8 cellular contexts compared by ENCODE assay signal in the genomic region with DNA sequence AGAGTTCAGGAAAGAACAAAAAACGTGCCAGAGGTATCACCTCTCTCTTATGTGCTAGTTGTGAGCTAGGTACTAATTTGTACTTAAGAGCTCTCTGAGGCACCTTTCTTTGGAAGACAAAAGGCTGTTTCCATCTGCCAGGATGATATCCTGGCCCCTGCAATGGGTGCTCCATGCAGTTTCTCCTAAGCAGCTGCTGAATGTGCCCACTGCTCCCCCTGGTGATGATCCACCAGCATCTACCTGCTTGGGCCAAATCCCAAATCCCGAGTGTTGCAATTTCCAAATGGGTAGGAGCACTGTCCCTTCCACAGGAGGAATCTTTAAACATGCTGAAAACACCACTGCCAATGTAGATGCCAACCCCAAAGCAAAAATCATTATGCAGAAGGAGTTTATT.
DNase-seq lines count a peak whose midpoint lies in the region; ATAC-seq, FAIRE-seq and TF ChIP-seq lines count a peak whose summit lies in the region.

No MANE protein-coding gene starts in this region.

- ATAC-seq in HepG2 (peak; percentile 88), HG03175 (IDR thresholded peaks at IDR 0.05; ENCODE audit: unreplicated experiment) (no peak), gastrocnemius medialis (no peak)

- H3K36me3 ChIP-seq in HepG2 (replicated peaks in 1 of 2; ENCODE audit: control insufficient read depth in 1 of 2, insufficient read depth in 2 of 2, low read length in 2 of 2) (no peaks in the 10 kb centered on the region), gastrocnemius medialis (no peaks in the 10 kb centered on the region)

- H4K20me1 ChIP-seq in HepG2 (ENCODE audit: insufficient read depth, low read length) = no peaks in the 10 kb centered on the region

- H3K27ac ChIP-seq in HepG2 (ENCODE audit: extremely low read length, insufficient read depth, low read length) (no peak overlapping the region), gastrocnemius medialis (no peak overlapping the region)

- TF ChIP-seq CTCF in astrocyte of the spinal cord (IDR thresholded peaks at IDR 0.05; ENCODE audit: low read depth, low read length) (peak; percentile 22), HepG2 (CRISPR knock-in tag; IDR thresholded peaks at IDR 0.05) (peak; percentile 73), gastrocnemius medialis (IDR thresholded peaks at IDR 0.05 in 4 of 5, conservative IDR thresholded peaks at IDR 0.05 in 1 of 5) (no peak)

- H3K79me2 ChIP-seq in HepG2 (ENCODE audit: insufficient read depth, low read length) = no peaks in the 10 kb centered on the region

- BruUV-seq in HepG2 (replicated peaks; lab: Mats Ljungman, UMichigan) = no TSS peak

- no peak for TF ChIP-seq EP300 in HepG2 (IDR thresholded peaks at IDR 0.05; ENCODE audit: low read depth in 2 of 2, low read length in 2 of 2)
- no peak for TF ChIP-seq EP300 in HepG2 (CRISPR knock-in tag; IDR thresholded peaks at IDR 0.05; ENCODE audit: borderline replicate concordance)

- TF ChIP-seq POLR2A in HepG2 (IDR thresholded peaks at IDR 0.05; ENCODE audit: insufficient read depth in 1 of 2, low read depth in 2 of 2, low read length in 2 of 2) (no peak), gastrocnemius medialis (IDR thresholded peaks at IDR 0.05) (no peak)

- no peaks in the 10 kb centered on the region for H3K4me1 ChIP-seq in HepG2 (ENCODE audit: insufficient read depth, low read length)
- H3K4me1 ChIP-seq in gastrocnemius medialis = no peaks in the 10 kb centered on the region

- peak; percentile 18 for DNase-seq in EH (ENCODE audit: low read depth)
- peak; percentile 78 for DNase-seq in NCI-H1092 treated with DMSO at 0.1 percent for 48 hours (lab: John Stamatoyannopoulos, UW)
- DNase-seq in astrocyte of the spinal cord (ENCODE audit: low read depth, low spot score) = no peak
- DNase-seq in HepG2 (ENCODE audit: low spot score) = peak; percentile 39
- no peak for DNase-seq in HPDE6-E6E7 (ENCODE audit: extremely low spot score)
- no peak for DNase-seq in cortex of kidney (lab: John Stamatoyannopoulos, UW)
- DNase-seq in gastrocnemius medialis = no peak

- FAIRE-seq in HepG2 (lab: Jason Lieb, UNC) = peak; percentile 39

- CTCF ChIA-PET in HepG2 (lab: Yijun Ruan, JAX; ENCODE audit: low intra/inter-chr PET ratio, low total read pairs) = interaction anchor here (1.5 kb wide), 1 partner anchor 88 kb away, joined by 35 read pairs; no protein-coding TSS in a partner anchor

- H3K4me3 ChIP-seq in astrocyte of the spinal cord (ENCODE audit: low read depth, low read length) (no peak overlapping the region), HepG2 (replicated peaks in 1 of 3; ENCODE audit: insufficient read depth in 1 of 3, low read depth in 2 of 3, low read length in 3 of 3) (no peak overlapping the region), gastrocnemius medialis (no peak overlapping the region)

- POLR2A ChIA-PET in HepG2 (lab: Yijun Ruan, JAX) = no interaction called here

- H3K4me2 ChIP-seq in HepG2 (ENCODE audit: low read depth, low read length) = no peak overlapping the region

- peak; percentile 38; the same call in 1 of the 2 replicates for TF ChIP-seq RAD21 in HepG2 (CRISPR knock-in tag; IDR thresholded peaks at IDR 0.05)

- H3K27me3 ChIP-seq in HepG2 (ENCODE audit: control insufficient read depth in 1 of 2, insufficient read depth in 2 of 2, low read length in 2 of 2) (peaks cover 0 to 8% of the 10 kb centered on the region in 2 experiments; a peak in 1 of 5 replicates), gastrocnemius medialis (peaks cover 0 to 3% (median 0%) of the 10 kb centered on the region in 3 donors)

- H2AFZ ChIP-seq in HepG2 (ENCODE audit: low read length) = no peak overlapping the region

- intact Hi-C loops in HepG2 (cut with micrococcal nuclease; ENCODE audit: unreplicated experiment) = loop anchor here (1.0 kb wide), 1 partner anchor 89 kb away; no protein-coding TSS in a partner anchor
- intact Hi-C loops in gastrocnemius medialis (cut with DNase I; ENCODE audit: low total_unique reads) = no loop called here

- 0% methylated on average over 2 of the region's 2 CpGs for WGBS in HepG2 (ENCODE audit: low lambda C conversion rate)

- in situ Hi-C loops in astrocyte of the spinal cord (cut with HindIII; ENCODE audit: low sequenced_read_pairs) = no loop called here
- in situ Hi-C loops in HepG2 (cut with HindIII; ENCODE audit: extremely low pct_ligation_motif_present, low pct_unique_long_range_greater_than_20kb) = loop anchor here (5.0 kb wide), 1 partner anchor 90 kb away; no protein-coding TSS in a partner anchor
- in situ Hi-C loops in gastrocnemius medialis (cut with MboI; ENCODE audit: low sequenced_read_pairs in 4 of 4) = no loop called here

- no peaks in the 10 kb centered on the region for H3K9me3 ChIP-seq in HepG2 (ENCODE audit: low read length)
- no peaks in the 10 kb centered on the region for H3K9me3 ChIP-seq in gastrocnemius medialis

- no peak overlapping the region for H3K9ac ChIP-seq in HepG2 (ENCODE audit: insufficient read depth, low read depth, low read length)

TF ChIP-seq in HepG2, 621 proteins besides CTCF, POLR2A, EP300 and RAD21:
- TF ChIP-seq CEBPG (CRISPR knock-in tag; IDR thresholded peaks at IDR 0.05) (peak; percentile 30; the same call in 1 of the 2 replicates), XRCC5 (optimal IDR thresholded peaks at IDR 0.05; ENCODE audit: low read length) (peak; percentile 37), SMC3 (IDR thresholded peaks at IDR 0.05; ENCODE audit: low read length) (peak; percentile 84), ZNF354B (CRISPR knock-in tag; IDR thresholded peaks at IDR 0.05) (no peak), HES4 (CRISPR knock-in tag; IDR thresholded peaks at IDR 0.05; ENCODE audit: borderline replicate concordance) (no peak), CEBPB (IDR thresholded peaks at IDR 0.05; ENCODE audit: borderline replicate concordance, low read depth, low read length) (peak; percentile 46; the same call in 1 of the 2 replicates), ZNF275 (CRISPR knock-in tag; IDR thresholded peaks at IDR 0.05; ENCODE audit: borderline replicate concordance) (no peak), STAG1 (CRISPR knock-in tag; IDR thresholded peaks at IDR 0.05) (peak; percentile 68)
- TF ChIP-seq, protein P1, sequence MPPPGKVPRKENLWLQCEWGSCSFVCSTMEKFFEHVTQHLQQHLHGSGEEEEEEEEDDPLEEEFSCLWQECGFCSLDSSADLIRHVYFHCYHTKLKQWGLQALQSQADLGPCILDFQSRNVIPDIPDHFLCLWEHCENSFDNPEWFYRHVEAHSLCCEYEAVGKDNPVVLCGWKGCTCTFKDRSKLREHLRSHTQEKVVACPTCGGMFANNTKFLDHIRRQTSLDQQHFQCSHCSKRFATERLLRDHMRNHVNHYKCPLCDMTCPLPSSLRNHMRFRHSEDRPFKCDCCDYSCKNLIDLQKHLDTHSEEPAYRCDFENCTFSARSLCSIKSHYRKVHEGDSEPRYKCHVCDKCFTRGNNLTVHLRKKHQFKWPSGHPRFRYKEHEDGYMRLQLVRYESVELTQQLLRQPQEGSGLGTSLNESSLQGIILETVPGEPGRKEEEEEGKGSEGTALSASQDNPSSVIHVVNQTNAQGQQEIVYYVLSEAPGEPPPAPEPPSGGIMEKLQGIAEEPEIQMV (CRISPR knock-in tag; IDR thresholded peaks at IDR 0.05; ENCODE audit: low read depth) = no peak

Comparison
In these comparisons a context has a peak if more than half of its experiments do, and no peak if none do; other contexts are left out.
1. DNase-seq: peak in EH (single experiment), NCI-H1092 treated with DMSO at 0.1 percent for 48 hours (single experiment) and HepG2 (single experiment); none in astrocyte of the spinal cord (single experiment), HPDE6-E6E7 (single experiment), cortex of kidney (single experiment) and gastrocnemius medialis (0 of 2).
2. CTCF ChIP-seq: peak in astrocyte of the spinal cord (single experiment) and HepG2 (single experiment); none in gastrocnemius medialis (0 of 5).